ENCODE assay signal across 9 cellular contexts in genomic region chr12:60184096-60184495, GRCh38.
"Had no signal": no experiment of that assay in that cellular context is flagged by ENCODE, and none has a peak within 500 bp of the region (broad histone marks: within the 10 kb centered on the region; RNA-seq: fewer than 3 reads in every experiment).

No MANE protein-coding gene starts in this region.

- H3K9ac ChIP-seq: GM23248 had no signal

- ATAC-seq: GM23338, HCT116 had no signal

- H3K9me3 ChIP-seq: HAP-1 had no signal

- H3K27ac ChIP-seq: GM23248 had no signal

- H3K4me1 ChIP-seq: HAP-1 had no signal

- H3K36me3 ChIP-seq: HAP-1 had no signal

- H3K4me3 ChIP-seq: GM23248, GM23338, HAP-1 had no signal

- H2AFZ ChIP-seq: GM23248, GM23338 had no signal

- DNase-seq: GM23248, GOT3, H7, H9, HCEC 1CT, HFFc6 had no signal

- H3K4me2 ChIP-seq: GM23338 had no signal
